9 cellular contexts compared by ENCODE assay signal in genomic region chr10:6173203-6173602, GRCh38. TPM values are rescaled to one million over a fixed set of nuclear protein-coding genes. Genes with fewer than 3 reads are reported as not detected.
DNase-seq lines count a peak whose midpoint lies in the region; ATAC-seq and TF ChIP-seq lines count a peak whose summit lies in the region.
"Had no signal": no experiment of that assay in that cellular context is flagged by ENCODE, and none has a peak within 500 bp of the region (broad histone marks: within the 10 kb centered on the region; RNA-seq: fewer than 3 reads in every experiment).

No MANE protein-coding gene starts in this region.

- no peaks in the 10 kb centered on the region for H3K27me3 Mint-ChIP-seq in activated T-cell treated with anti-CD3 and anti-CD28 coated beads, Interleukin-2, amount 50 U/mL, for 72 hours (ENCODE audit: low read depth)
- H3K27me3 Mint-ChIP-seq in naive thymus-derived CD4-positive, alpha-beta T cell: no peaks in the 10 kb centered on the region
- no peaks in the 10 kb centered on the region for H3K27me3 Mint-ChIP-seq in mesothelial cell of epicardium (ENCODE audit: low read depth)

- DNase-seq in NAMALWA (ENCODE audit: low spot score) (peak; percentile 50), EL (no peak), mesothelial cell of epicardium (ENCODE audit: low spot score in 2 of 2, unreplicated experiment in 2 of 2) (no peak)
- peak; percentile 65 to 79 for DNase-seq in activated T-cell treated with anti-CD3 and anti-CD28 coated beads, Interleukin-2, amount 50 U/mL, for 72 hours
- DNase-seq in naive thymus-derived CD4-positive, alpha-beta T cell: peak; percentile 28 to 89 (median 78)

- POLR2A ChIA-PET in naive thymus-derived CD4-positive, alpha-beta T cell (lab: Charles Lee): interaction anchor here (0.6 to 2.9 kb wide), 11 partner anchors 9 to 228 kb away, joined by 3 to 30 read pairs (median 4); partner anchors contain the start of gene PFKFB3

- no peak overlapping the region for H3K27ac ChIP-seq in BLaER1
- peak overlapping the region; percentile 26 for H3K27ac ChIP-seq in naive thymus-derived CD4-positive, alpha-beta T cell (ENCODE audit: low read depth, low read length)
- H3K27ac ChIP-seq: vagina had no signal

- ATAC-seq in activated T-cell treated with anti-CD3 and anti-CD28 coated beads, Interleukin-2, amount 50 U/mL, for 72 hours (replicated peaks in 1 of 2): peak; percentile 72 to 83
- ATAC-seq in naive thymus-derived CD4-positive, alpha-beta T cell: peak; percentile 89
- ATAC-seq in GM21786 (IDR thresholded peaks at IDR 0.05; ENCODE audit: unreplicated experiment) (no peak), HG03135 (IDR thresholded peaks at IDR 0.05; ENCODE audit: unreplicated experiment) (no peak)

- intact Hi-C loops in naive thymus-derived CD4-positive, alpha-beta T cell (cut with micrococcal nuclease): loop anchor here (1.0 kb wide), 7 partner anchors 9 to 233 kb away; no protein-coding TSS in a partner anchor

- no peaks in the 10 kb centered on the region for H3K9me3 ChIP-seq in BLaER1
- H3K9me3 ChIP-seq in naive thymus-derived CD4-positive, alpha-beta T cell (ENCODE audit: control insufficient read depth in 2 of 3, low read length in 3 of 3): no peaks in the 10 kb centered on the region
- H3K9me3 ChIP-seq: vagina had no signal

- peaks cover 27% of the 10 kb centered on the region for H3K36me3 ChIP-seq in BLaER1
- peaks cover 0 to 2% (median 0%) of the 10 kb centered on the region in 3 experiments for H3K36me3 ChIP-seq in naive thymus-derived CD4-positive, alpha-beta T cell (ENCODE audit: control insufficient read depth in 2 of 3, insufficient read depth in 3 of 3, low read length in 3 of 3)
- H3K36me3 ChIP-seq: vagina had no signal

- peaks cover 100% of the 10 kb centered on the region for H4K20me1 ChIP-seq in BLaER1

- no peaks in the 10 kb centered on the region for H3K27me3 ChIP-seq in BLaER1
- no peaks in the 10 kb centered on the region for H3K27me3 ChIP-seq in naive thymus-derived CD4-positive, alpha-beta T cell (ENCODE audit: control insufficient read depth in 2 of 2, insufficient read depth in 2 of 2, low read length in 2 of 2)
- H3K27me3 ChIP-seq: vagina had no signal

- no peak overlapping the region for H3K9ac ChIP-seq in BLaER1

- no peaks in the 10 kb centered on the region for H3K9me3 Mint-ChIP-seq in activated T-cell treated with anti-CD3 and anti-CD28 coated beads, Interleukin-2, amount 50 U/mL, for 72 hours
- no peaks in the 10 kb centered on the region for H3K9me3 Mint-ChIP-seq in naive thymus-derived CD4-positive, alpha-beta T cell
- H3K9me3 Mint-ChIP-seq in mesothelial cell of epicardium: no peaks in the 10 kb centered on the region

- H3K4me2 ChIP-seq in BLaER1: peak overlapping the region; percentile 75

- H3K36me3 Mint-ChIP-seq in activated T-cell treated with anti-CD3 and anti-CD28 coated beads, Interleukin-2, amount 50 U/mL, for 72 hours (ENCODE audit: insufficient read depth in 2 of 2): peaks cover 2 to 20% of the 10 kb centered on the region in 2 donors
- H3K36me3 Mint-ChIP-seq in naive thymus-derived CD4-positive, alpha-beta T cell: peaks cover 5 to 21% (median 5%) of the 10 kb centered on the region in 5 donors
- peaks cover 5% of the 10 kb centered on the region for H3K36me3 Mint-ChIP-seq in mesothelial cell of epicardium

- H3K4me1 Mint-ChIP-seq in activated T-cell treated with anti-CD3 and anti-CD28 coated beads, Interleukin-2, amount 50 U/mL, for 72 hours (ENCODE audit: low read depth): peaks cover 91% of the 10 kb centered on the region
- peaks cover 62 to 95% (median 86%) of the 10 kb centered on the region in 7 donors for H3K4me1 Mint-ChIP-seq in naive thymus-derived CD4-positive, alpha-beta T cell
- H3K4me1 Mint-ChIP-seq in mesothelial cell of epicardium: peaks cover 23% of the 10 kb centered on the region

- CTCF ChIA-PET in naive thymus-derived CD4-positive, alpha-beta T cell (lab: Charles Lee): interaction anchor here (0.6 to 2.7 kb wide), 22 partner anchors 9 to 507 kb away, joined by 3 to 44 read pairs (median 4); partner anchors contain the start of gene PFKFB3

- peaks cover 96% of the 10 kb centered on the region for H3K4me1 ChIP-seq in BLaER1
- H3K4me1 ChIP-seq in naive thymus-derived CD4-positive, alpha-beta T cell (ENCODE audit: control insufficient read depth in 2 of 2, insufficient read depth in 2 of 2, low read length in 2 of 2): peaks cover 9 to 46% of the 10 kb centered on the region in 2 donors

- H3K4me3 ChIP-seq in BLaER1: no peak overlapping the region
- no peak overlapping the region for H3K4me3 ChIP-seq in naive thymus-derived CD4-positive, alpha-beta T cell (ENCODE audit: low read length)
- H3K4me3 ChIP-seq: vagina had no signal

- no peak for TF ChIP-seq CTCF in mesothelial cell of epicardium (IDR thresholded peaks at IDR 0.05; ENCODE audit: unreplicated experiment)

- H3K27ac Mint-ChIP-seq in activated T-cell treated with anti-CD3 and anti-CD28 coated beads, Interleukin-2, amount 50 U/mL, for 72 hours: peak overlapping the region; percentile 67
- peak overlapping the region; percentile 82 to 94 (median 89) for H3K27ac Mint-ChIP-seq in naive thymus-derived CD4-positive, alpha-beta T cell
- H3K27ac Mint-ChIP-seq in mesothelial cell of epicardium: no peak overlapping the region

- peak overlapping the region; percentile 52 to 53 for H3K4me3 Mint-ChIP-seq in activated T-cell treated with anti-CD3 and anti-CD28 coated beads, Interleukin-2, amount 50 U/mL, for 72 hours
- H3K4me3 Mint-ChIP-seq in naive thymus-derived CD4-positive, alpha-beta T cell: peak overlapping the region; percentile 42 to 83 (median 66)
- H3K4me3 Mint-ChIP-seq in mesothelial cell of epicardium: no peak overlapping the region

RNA-seq across cellular contexts. Expression of gene PFKFB3, which starts 29.5 kb away (rescaled TPM):
- total RNA-seq in activated T-cell treated with anti-CD3 and anti-CD28 coated beads, Interleukin-2, amount 50 U/mL, for 72 hours: 100 to 1,000 TPM; 120 to 153 TPM
- total RNA-seq in naive thymus-derived CD4-positive, alpha-beta T cell: 100 to 1,000 TPM in 1 of 5 experiments, 10 to 100 TPM in 4; 65.9 to 129 (median 80.5) TPM
- 10 to 100 TPM in 1 of 2 donors, 1 to 10 TPM in 1; 2.3 to 13.0 TPM for polyA plus RNA-seq in naive thymus-derived CD4-positive, alpha-beta T cell
- total RNA-seq in mesothelial cell of epicardium: 51.0 to 55.0 TPM (median 51.5 TPM) in 3 replicates

Comparison
In these comparisons a context has a peak if more than half of its experiments do, and no peak if none do; other contexts are left out.
1. DNase-seq: peak in NAMALWA (single experiment), activated T-cell treated with anti-CD3 and anti-CD28 coated beads, Interleukin-2, amount 50 U/mL, for 72 hours (2 of 2) and naive thymus-derived CD4-positive, alpha-beta T cell (9 of 9); none in EL (single experiment) and mesothelial cell of epicardium (0 of 2).
2. ATAC-seq: peak in activated T-cell treated with anti-CD3 and anti-CD28 coated beads, Interleukin-2, amount 50 U/mL, for 72 hours (2 of 2) and naive thymus-derived CD4-positive, alpha-beta T cell (single experiment); none in GM21786 (single experiment) and HG03135 (single experiment).